16 cellular contexts compared by ENCODE assay signal in the genomic region with DNA sequence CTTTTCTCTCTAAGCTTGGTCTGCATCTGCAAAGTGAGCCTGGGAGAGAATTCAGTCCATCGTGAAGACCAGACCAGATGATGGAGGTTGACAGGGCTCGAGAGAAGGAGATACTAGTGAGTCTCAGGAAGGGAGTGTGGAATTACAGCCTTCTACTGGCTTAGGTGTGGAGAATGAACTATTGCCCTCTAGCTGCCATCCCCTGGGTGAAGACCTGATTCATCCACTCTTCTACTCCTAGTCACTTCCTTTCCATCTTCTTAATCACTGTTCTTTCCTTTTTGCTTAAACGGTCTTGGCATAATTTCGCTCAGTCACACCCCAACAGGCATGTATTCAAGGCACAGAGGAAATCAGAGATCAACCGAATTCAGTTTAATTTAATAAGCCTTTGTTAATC. TPM values are rescaled to one million over a fixed set of nuclear protein-coding genes. Genes with fewer than 3 reads are reported as not detected.
DNase-seq lines count a peak whose midpoint lies in the region; ATAC-seq and TF ChIP-seq lines count a peak whose summit lies in the region.
"Had no signal": no experiment of that assay in that cellular context is flagged by ENCODE, and none has a peak within 500 bp of the region (broad histone marks: within the 10 kb centered on the region; RNA-seq: fewer than 3 reads in every experiment).

No MANE protein-coding gene starts in this region.

- peak; percentile 49 to 50 for TF ChIP-seq RAD21 in liver (IDR thresholded peaks at IDR 0.05)

- peaks cover 20% of the 10 kb centered on the region for H3K4me1 ChIP-seq in Loucy (ENCODE audit: insufficient read depth, low read length, poor library complexity, severe bottlenecking)
- H3K4me1 ChIP-seq in liver (ENCODE audit: control insufficient read depth in 4 of 4, insufficient read depth in 4 of 4, low read length in 3 of 4): no peaks in the 10 kb centered on the region

- H2AFZ ChIP-seq in Loucy (ENCODE audit: low read length): no peak overlapping the region

- ATAC-seq in HG02588 (IDR thresholded peaks at IDR 0.05; ENCODE audit: unreplicated experiment): no peak
- ATAC-seq: naive thymus-derived CD4-positive, alpha-beta T cell had no signal

- DNase-seq in EH (ENCODE audit: low read depth) (peak; percentile 68), dermis blood vessel endothelial cell (peak; percentile 38), H7 (no peak), DMS153 treated with DMSO at 0.1 percent for 48 hours (lab: John Stamatoyannopoulos, UW; ENCODE audit: unreplicated experiment) (no peak), inferior parietal cortex (ENCODE audit: extremely low spot score) (no peak)
- DNase-seq: activated CD4-positive, alpha-beta T cell treated with anti-CD3 and anti-CD28 coated beads for 1 hour; activated T-cell treated with anti-CD3 and anti-CD28 coated beads, Interleukin-2, amount 50 U/mL, for 24 hours; DMS53; dorsolateral prefrontal cortex; kidney glomerular epithelial cell; naive thymus-derived CD4-positive, alpha-beta T cell; NCI-H1092; stimulated activated CD4-positive, alpha-beta T cell treated with anti-CD3 and anti-CD28 coated beads, Interleukin-4, amount 100 ng/mL, for 1 hour had no signal

- no peak overlapping the region for H3K4me2 ChIP-seq in Loucy (ENCODE audit: low read depth, low read length, poor library complexity, severe bottlenecking)

- H3K79me2 ChIP-seq in Loucy (ENCODE audit: insufficient read depth, low read length): no peaks in the 10 kb centered on the region

- H3K27me3 ChIP-seq in Loucy (ENCODE audit: insufficient read depth, low read length, poor library complexity, severe bottlenecking) (no peaks in the 10 kb centered on the region), liver (ENCODE audit: control insufficient read depth in 4 of 4, insufficient read depth in 4 of 4, low read length in 3 of 4) (no peaks in the 10 kb centered on the region), H7 (ENCODE audit: control insufficient read depth, insufficient read depth, low read length) (no peaks in the 10 kb centered on the region)
- H3K27me3 ChIP-seq: dorsolateral prefrontal cortex had no signal

- H3K4me3 ChIP-seq in Loucy (ENCODE audit: low read length, poor library complexity, severe bottlenecking) (no peak overlapping the region), liver (ENCODE audit: low read depth in 1 of 3, low read length in 3 of 3) (no peak overlapping the region), H7 (ENCODE audit: insufficient read depth, low read depth, low read length) (no peak overlapping the region)
- H3K4me3 ChIP-seq: dorsolateral prefrontal cortex had no signal

- H4K20me1 ChIP-seq in Loucy (ENCODE audit: insufficient read depth, low read length, poor library complexity, severe bottlenecking): no peaks in the 10 kb centered on the region

- H3K9me3 ChIP-seq in Loucy (ENCODE audit: insufficient read depth, low read depth, low read length) (no peaks in the 10 kb centered on the region), liver (ENCODE audit: control insufficient read depth in 4 of 4, low read length in 3 of 4) (no peaks in the 10 kb centered on the region)

- no peaks in the 10 kb centered on the region for H3F3A ChIP-seq in Loucy (ENCODE audit: low read depth)

- 88% methylated on average over 5 of the region's 5 CpGs for WGBS in liver

- H3K9ac ChIP-seq in Loucy (ENCODE audit: low read depth, low read length, poor library complexity, severe bottlenecking) (no peak overlapping the region), liver (ENCODE audit: low read depth in 1 of 2, low read length in 2 of 2) (no peak overlapping the region)

- H3K36me3 ChIP-seq in Loucy (ENCODE audit: insufficient read depth, low read length) (no peaks in the 10 kb centered on the region), liver (ENCODE audit: control insufficient read depth in 4 of 4, insufficient read depth in 3 of 4, low read depth in 1 of 4, low read length in 3 of 4) (no peaks in the 10 kb centered on the region), H7 (replicated peaks; ENCODE audit: control insufficient read depth, insufficient read depth, low read length) (no peaks in the 10 kb centered on the region)

- no peak overlapping the region for H3K27ac ChIP-seq in liver (ENCODE audit: low read depth in 1 of 2, low read length in 2 of 2)
- H3K27ac ChIP-seq: dorsolateral prefrontal cortex had no signal

- no peaks in the 10 kb centered on the region for H3K9me2 ChIP-seq in Loucy (replicated peaks; ENCODE audit: low read depth, low read length)

- TF ChIP-seq CTCF in Loucy (conservative IDR thresholded peaks at IDR 0.05; ENCODE audit: low read length) (peak; percentile 32), liver (IDR thresholded peaks at IDR 0.05; ENCODE audit: low read depth, low read length, missing input control) (no peak)

TF ChIP-seq in liver, 16 proteins besides CTCF, POLR2A, EP300 and RAD21:
- TF ChIP-seq JUND (IDR thresholded peaks at IDR 0.05): no peak
- TF ChIP-seq YY1 (IDR thresholded peaks at IDR 0.05): no peak
- TF ChIP-seq, protein P1, sequence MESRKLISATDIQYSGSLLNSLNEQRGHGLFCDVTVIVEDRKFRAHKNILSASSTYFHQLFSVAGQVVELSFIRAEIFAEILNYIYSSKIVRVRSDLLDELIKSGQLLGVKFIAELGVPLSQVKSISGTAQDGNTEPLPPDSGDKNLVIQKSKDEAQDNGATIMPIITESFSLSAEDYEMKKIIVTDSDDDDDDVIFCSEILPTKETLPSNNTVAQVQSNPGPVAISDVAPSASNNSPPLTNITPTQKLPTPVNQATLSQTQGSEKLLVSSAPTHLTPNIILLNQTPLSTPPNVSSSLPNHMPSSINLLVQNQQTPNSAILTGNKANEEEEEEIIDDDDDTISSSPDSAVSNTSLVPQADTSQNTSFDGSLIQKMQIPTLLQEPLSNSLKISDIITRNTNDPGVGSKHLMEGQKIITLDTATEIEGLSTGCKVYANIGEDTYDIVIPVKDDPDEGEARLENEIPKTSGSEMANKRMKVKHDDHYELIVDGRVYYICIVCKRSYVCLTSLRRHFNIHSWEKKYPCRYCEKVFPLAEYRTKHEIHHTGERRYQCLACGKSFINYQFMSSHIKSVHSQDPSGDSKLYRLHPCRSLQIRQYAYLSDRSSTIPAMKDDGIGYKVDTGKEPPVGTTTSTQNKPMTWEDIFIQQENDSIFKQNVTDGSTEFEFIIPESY (IDR thresholded peaks at IDR 0.05): no peak
- TF ChIP-seq HNF4A (conservative IDR thresholded peaks at IDR 0.05): no peak
- TF ChIP-seq NR2F2 (IDR thresholded peaks at IDR 0.05): no peak
- no peak for TF ChIP-seq FOXA1 (IDR thresholded peaks at IDR 0.05)
- no peak for TF ChIP-seq SP1 (IDR thresholded peaks at IDR 0.05)
- no peak for TF ChIP-seq EGR1 (IDR thresholded peaks at IDR 0.05; ENCODE audit: low read depth in 2 of 2)
- no peak for TF ChIP-seq RXRA (IDR thresholded peaks at IDR 0.05)
- no peak for TF ChIP-seq HNF4G (IDR thresholded peaks at IDR 0.05)
- no peak for TF ChIP-seq GABPA (IDR thresholded peaks at IDR 0.05 in 1 of 2, conservative IDR thresholded peaks at IDR 0.05 in 1 of 2)
- no peak for TF ChIP-seq TAF1 (conservative IDR thresholded peaks at IDR 0.05)
- TF ChIP-seq, protein P2, sequence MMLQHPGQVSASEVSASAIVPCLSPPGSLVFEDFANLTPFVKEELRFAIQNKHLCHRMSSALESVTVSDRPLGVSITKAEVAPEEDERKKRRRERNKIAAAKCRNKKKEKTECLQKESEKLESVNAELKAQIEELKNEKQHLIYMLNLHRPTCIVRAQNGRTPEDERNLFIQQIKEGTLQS (IDR thresholded peaks at IDR 0.05): no peak
- TF ChIP-seq, protein P3, sequence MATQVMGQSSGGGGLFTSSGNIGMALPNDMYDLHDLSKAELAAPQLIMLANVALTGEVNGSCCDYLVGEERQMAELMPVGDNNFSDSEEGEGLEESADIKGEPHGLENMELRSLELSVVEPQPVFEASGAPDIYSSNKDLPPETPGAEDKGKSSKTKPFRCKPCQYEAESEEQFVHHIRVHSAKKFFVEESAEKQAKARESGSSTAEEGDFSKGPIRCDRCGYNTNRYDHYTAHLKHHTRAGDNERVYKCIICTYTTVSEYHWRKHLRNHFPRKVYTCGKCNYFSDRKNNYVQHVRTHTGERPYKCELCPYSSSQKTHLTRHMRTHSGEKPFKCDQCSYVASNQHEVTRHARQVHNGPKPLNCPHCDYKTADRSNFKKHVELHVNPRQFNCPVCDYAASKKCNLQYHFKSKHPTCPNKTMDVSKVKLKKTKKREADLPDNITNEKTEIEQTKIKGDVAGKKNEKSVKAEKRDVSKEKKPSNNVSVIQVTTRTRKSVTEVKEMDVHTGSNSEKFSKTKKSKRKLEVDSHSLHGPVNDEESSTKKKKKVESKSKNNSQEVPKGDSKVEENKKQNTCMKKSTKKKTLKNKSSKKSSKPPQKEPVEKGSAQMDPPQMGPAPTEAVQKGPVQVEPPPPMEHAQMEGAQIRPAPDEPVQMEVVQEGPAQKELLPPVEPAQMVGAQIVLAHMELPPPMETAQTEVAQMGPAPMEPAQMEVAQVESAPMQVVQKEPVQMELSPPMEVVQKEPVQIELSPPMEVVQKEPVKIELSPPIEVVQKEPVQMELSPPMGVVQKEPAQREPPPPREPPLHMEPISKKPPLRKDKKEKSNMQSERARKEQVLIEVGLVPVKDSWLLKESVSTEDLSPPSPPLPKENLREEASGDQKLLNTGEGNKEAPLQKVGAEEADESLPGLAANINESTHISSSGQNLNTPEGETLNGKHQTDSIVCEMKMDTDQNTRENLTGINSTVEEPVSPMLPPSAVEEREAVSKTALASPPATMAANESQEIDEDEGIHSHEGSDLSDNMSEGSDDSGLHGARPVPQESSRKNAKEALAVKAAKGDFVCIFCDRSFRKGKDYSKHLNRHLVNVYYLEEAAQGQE (IDR thresholded peaks at IDR 0.05): no peak
- no peak for TF ChIP-seq FOXA2 (IDR thresholded peaks at IDR 0.05)
- TF ChIP-seq, protein P4, sequence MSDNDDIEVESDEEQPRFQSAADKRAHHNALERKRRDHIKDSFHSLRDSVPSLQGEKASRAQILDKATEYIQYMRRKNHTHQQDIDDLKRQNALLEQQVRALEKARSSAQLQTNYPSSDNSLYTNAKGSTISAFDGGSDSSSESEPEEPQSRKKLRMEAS (IDR thresholded peaks at IDR 0.05): no peak

RNA-seq across cellular contexts. Expression of a gene that starts 34.0 kb away (rescaled TPM):
- total RNA-seq in dermis blood vessel endothelial cell (18.7 and 30.2 TPM in 2 replicates), liver (100 to 1,000 TPM in 1 of 2 donors, 10 to 100 TPM in 1; 55.8 to 115 TPM)
- 10 to 100 TPM; 22.9 to 31.1 TPM for polyA plus RNA-seq in liver
- total RNA-seq in H7 (2014; rRNA removed; shearing (Covaris generic)): 27.3 and 38.1 TPM in 2 replicates

Comparison
In these comparisons a context has a peak if more than half of its experiments do, and no peak if none do; other contexts are left out.
1. DNase-seq: peak in EH (single experiment) and dermis blood vessel endothelial cell (single experiment); none in H7 (single experiment), DMS153 treated with DMSO at 0.1 percent for 48 hours (single experiment) and inferior parietal cortex (single experiment).